2 cellular contexts compared by ENCODE assay signal in the genomic region with DNA sequence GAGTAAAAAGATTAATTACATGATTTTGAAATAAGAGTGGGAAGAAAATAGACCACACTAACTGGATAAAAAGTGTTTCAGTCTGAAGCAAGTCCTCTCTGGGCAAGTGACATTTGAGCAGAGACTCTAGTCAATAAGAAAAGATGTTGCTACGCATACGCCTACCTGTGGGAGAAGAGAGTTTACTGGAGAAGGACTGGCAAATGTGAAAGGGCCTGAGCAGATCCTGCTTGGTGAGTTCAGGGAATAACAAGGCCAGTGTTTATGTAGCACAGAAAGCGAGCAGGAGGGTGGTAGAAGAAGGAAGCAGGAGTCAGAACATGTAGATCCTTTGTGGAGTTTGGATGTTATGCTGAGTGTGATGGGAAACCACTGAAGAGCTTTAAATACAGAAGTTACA.
TF ChIP-seq lines count a peak whose summit lies in the region.

No MANE protein-coding gene starts in this region.

TF ChIP-seq in GM23338, 12 proteins besides CTCF, POLR2A, EP300 and RAD21 (continued from another document):
- TF ChIP-seq, protein P1, sequence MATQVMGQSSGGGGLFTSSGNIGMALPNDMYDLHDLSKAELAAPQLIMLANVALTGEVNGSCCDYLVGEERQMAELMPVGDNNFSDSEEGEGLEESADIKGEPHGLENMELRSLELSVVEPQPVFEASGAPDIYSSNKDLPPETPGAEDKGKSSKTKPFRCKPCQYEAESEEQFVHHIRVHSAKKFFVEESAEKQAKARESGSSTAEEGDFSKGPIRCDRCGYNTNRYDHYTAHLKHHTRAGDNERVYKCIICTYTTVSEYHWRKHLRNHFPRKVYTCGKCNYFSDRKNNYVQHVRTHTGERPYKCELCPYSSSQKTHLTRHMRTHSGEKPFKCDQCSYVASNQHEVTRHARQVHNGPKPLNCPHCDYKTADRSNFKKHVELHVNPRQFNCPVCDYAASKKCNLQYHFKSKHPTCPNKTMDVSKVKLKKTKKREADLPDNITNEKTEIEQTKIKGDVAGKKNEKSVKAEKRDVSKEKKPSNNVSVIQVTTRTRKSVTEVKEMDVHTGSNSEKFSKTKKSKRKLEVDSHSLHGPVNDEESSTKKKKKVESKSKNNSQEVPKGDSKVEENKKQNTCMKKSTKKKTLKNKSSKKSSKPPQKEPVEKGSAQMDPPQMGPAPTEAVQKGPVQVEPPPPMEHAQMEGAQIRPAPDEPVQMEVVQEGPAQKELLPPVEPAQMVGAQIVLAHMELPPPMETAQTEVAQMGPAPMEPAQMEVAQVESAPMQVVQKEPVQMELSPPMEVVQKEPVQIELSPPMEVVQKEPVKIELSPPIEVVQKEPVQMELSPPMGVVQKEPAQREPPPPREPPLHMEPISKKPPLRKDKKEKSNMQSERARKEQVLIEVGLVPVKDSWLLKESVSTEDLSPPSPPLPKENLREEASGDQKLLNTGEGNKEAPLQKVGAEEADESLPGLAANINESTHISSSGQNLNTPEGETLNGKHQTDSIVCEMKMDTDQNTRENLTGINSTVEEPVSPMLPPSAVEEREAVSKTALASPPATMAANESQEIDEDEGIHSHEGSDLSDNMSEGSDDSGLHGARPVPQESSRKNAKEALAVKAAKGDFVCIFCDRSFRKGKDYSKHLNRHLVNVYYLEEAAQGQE (IDR thresholded peaks at IDR 0.05; ENCODE audit: unreplicated experiment): no peak
- TF ChIP-seq POLR2AphosphoS5 (IDR thresholded peaks at IDR 0.05; ENCODE audit: low read depth) (no peak), JUNB (IDR thresholded peaks at IDR 0.05; ENCODE audit: unreplicated experiment) (no peak)

TF ChIP-seq in WTC11, 78 proteins besides CTCF, POLR2A, EP300 and RAD21 (continued from another document):
- TF ChIP-seq ZNF232 (CRISPR knock-in tag; IDR thresholded peaks at IDR 0.05): no peak
- TF ChIP-seq, protein P2, sequence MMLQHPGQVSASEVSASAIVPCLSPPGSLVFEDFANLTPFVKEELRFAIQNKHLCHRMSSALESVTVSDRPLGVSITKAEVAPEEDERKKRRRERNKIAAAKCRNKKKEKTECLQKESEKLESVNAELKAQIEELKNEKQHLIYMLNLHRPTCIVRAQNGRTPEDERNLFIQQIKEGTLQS (CRISPR knock-in tag; conservative IDR thresholded peaks at IDR 0.05): no peak
- no peak for TF ChIP-seq ZNF317 (CRISPR knock-in tag; IDR thresholded peaks at IDR 0.05; ENCODE audit: borderline replicate concordance, low read depth)
- TF ChIP-seq ATF1 (CRISPR knock-in tag; IDR thresholded peaks at IDR 0.05): no peak
- TF ChIP-seq, protein P3, sequence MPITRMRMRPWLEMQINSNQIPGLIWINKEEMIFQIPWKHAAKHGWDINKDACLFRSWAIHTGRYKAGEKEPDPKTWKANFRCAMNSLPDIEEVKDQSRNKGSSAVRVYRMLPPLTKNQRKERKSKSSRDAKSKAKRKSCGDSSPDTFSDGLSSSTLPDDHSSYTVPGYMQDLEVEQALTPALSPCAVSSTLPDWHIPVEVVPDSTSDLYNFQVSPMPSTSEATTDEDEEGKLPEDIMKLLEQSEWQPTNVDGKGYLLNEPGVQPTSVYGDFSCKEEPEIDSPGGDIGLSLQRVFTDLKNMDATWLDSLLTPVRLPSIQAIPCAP (CRISPR knock-in tag; IDR thresholded peaks at IDR 0.05): no peak
- TF ChIP-seq ZNF423 (CRISPR knock-in tag; IDR thresholded peaks at IDR 0.05): no peak
- no peak for TF ChIP-seq NFYB (CRISPR knock-in tag; conservative IDR thresholded peaks at IDR 0.05; ENCODE audit: low read depth)
- TF ChIP-seq ZNF396 (CRISPR knock-in tag; IDR thresholded peaks at IDR 0.05; ENCODE audit: borderline replicate concordance): no peak
- no peak for TF ChIP-seq NFE2L1 (CRISPR knock-in tag; IDR thresholded peaks at IDR 0.05)
- TF ChIP-seq ZNF138 (CRISPR knock-in tag; conservative IDR thresholded peaks at IDR 0.05): no peak
